In the genomic region with DNA sequence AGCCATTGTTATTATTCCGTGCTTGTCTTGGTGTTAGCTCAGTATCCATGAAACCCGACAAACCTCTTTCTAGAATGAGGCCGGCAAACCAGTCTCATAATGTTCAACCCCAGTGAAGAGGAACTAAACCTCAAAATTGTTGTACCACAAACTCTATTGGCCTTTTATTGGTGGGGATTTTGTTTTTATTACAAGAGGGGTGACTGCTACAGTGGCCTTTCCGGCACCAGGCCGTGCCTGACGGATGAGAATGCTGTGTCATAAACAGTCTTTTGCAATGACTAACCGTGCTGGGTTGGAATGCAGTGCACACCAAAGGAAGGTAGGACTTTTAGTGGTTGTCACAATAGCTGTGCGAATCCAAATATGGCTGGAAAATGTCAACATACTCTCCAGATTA, we compare ENCODE assay signal across 1 cellular context.
TF ChIP-seq lines count a peak whose summit lies in the region.

No MANE protein-coding gene starts in this region.

TF ChIP-seq in WTC11, 78 proteins besides CTCF, POLR2A, EP300 and RAD21 (continued from another document):
- TF ChIP-seq GABPB1 (CRISPR knock-in tag; IDR thresholded peaks at IDR 0.05) = no peak
- no peak for TF ChIP-seq ELF4 (CRISPR knock-in tag; IDR thresholded peaks at IDR 0.05; ENCODE audit: low read depth)
